11 cellular contexts compared by ENCODE assay signal in genomic region chr1:17233675-17234074, GRCh38. TPM values are rescaled to one million over a fixed set of nuclear protein-coding genes. Genes with fewer than 3 reads are reported as not detected.
DNase-seq lines count a peak whose midpoint lies in the region; ATAC-seq and TF ChIP-seq lines count a peak whose summit lies in the region.
"Had no signal": no experiment of that assay in that cellular context is flagged by ENCODE, and none has a peak within 500 bp of the region (broad histone marks: within the 10 kb centered on the region; RNA-seq: fewer than 3 reads in every experiment).

No MANE protein-coding gene starts in this region.

- TF ChIP-seq CTCF in fibroblast of pulmonary artery (IDR thresholded peaks at IDR 0.05; ENCODE audit: low read length, missing control alignments) (no peak), psoas muscle (IDR thresholded peaks at IDR 0.05) (no peak), GM13976 (IDR thresholded peaks at IDR 0.05; ENCODE audit: borderline replicate concordance, control extremely low read depth, extremely low read depth, insufficient read depth, missing control alignments) (no peak)

- H3K27ac ChIP-seq in psoas muscle, result peak overlapping the region; percentile 19
- H3K27ac ChIP-seq: suprapubic skin had no signal

- 10 to 22% (median 18%) methylated on average over 6 of the region's 6 CpGs for WGBS in psoas muscle, 3 donors

- intact Hi-C loops in psoas muscle (cut with DNase I), result loop anchor here in 1 of 2 donors (10.0 kb wide), 1 partner anchor 279 kb away; no protein-coding TSS in a partner anchor

- H3K4me1 ChIP-seq in psoas muscle, result peaks cover 3% of the 10 kb centered on the region

- peak; percentile 97 for DNase-seq in ELR (ENCODE audit: low read depth)
- peak; percentile 71 for DNase-seq in SK-MEL-5 (ENCODE audit: low read depth, low spot score)
- peak; percentile 78 for DNase-seq in fibroblast of pulmonary artery (ENCODE audit: low read depth)
- peak; percentile 65 to 89 for DNase-seq in psoas muscle
- no peak for DNase-seq in activated CD4-positive, alpha-beta T cell treated with anti-CD3 and anti-CD28 coated beads, Interleukin-2, amount 50 U/mL, for 48 hours
- no peak for DNase-seq in stimulated activated naive CD4-positive, alpha-beta T cell treated with Interleukin-2 at 50 U/mL for 16 hours (lab: John Stamatoyannopoulos, UW)
- no peak for DNase-seq in GM13976 (ENCODE audit: low spot score)
- DNase-seq: activated CD4-positive, alpha-beta T cell treated with anti-CD3 and anti-CD28 coated beads, Interleukin-2, amount 50 U/mL, for 1 hour had no signal

- H3K9me3 ChIP-seq in psoas muscle, result no peaks in the 10 kb centered on the region
- H3K9me3 ChIP-seq: suprapubic skin had no signal

- H3K36me3 ChIP-seq in psoas muscle (ENCODE audit: insufficient read depth in 1 of 2, low read depth in 1 of 2), result no peaks in the 10 kb centered on the region
- H3K36me3 ChIP-seq: suprapubic skin had no signal

- no peaks in the 10 kb centered on the region for H3K27me3 ChIP-seq in psoas muscle (ENCODE audit: insufficient read depth in 3 of 3, low read length in 2 of 3)
- H3K27me3 ChIP-seq: suprapubic skin had no signal

- H3K4me3 ChIP-seq in fibroblast of pulmonary artery (replicated peaks; ENCODE audit: low read depth, low read length) (no peak overlapping the region), psoas muscle (no peak overlapping the region)
- H3K4me3 ChIP-seq: suprapubic skin had no signal

- ATAC-seq in psoas muscle (peak; percentile 92 to 97 (median 96)), HG03097 (IDR thresholded peaks at IDR 0.05; ENCODE audit: low FRiP score, unreplicated experiment) (no peak)

- in situ Hi-C loops in SK-MEL-5 (cut with HindIII; ENCODE audit: low pct_unique_long_range_greater_than_20kb, low sequenced_read_pairs) (no loop called here), GM13976 (cut with MboI; ENCODE audit: low sequenced_read_pairs, unreplicated experiment) (loop anchor here (5.0 kb wide), 1 partner anchor 106 kb away; no protein-coding TSS in a partner anchor)

RNA-seq across cellular contexts. Expression of gene PADI3, which starts 15.2 kb away (rescaled TPM):
- 0.19 and 0.21 TPM in 2 replicates for total RNA-seq in SK-MEL-5 (2014; rRNA removed; shearing (Covaris generic))
- 0.26 and 0.37 TPM in 2 replicates for polyA plus RNA-seq in SK-MEL-5 (2015; cell fraction: cytosol; rRNA removed)
- 0.12 and 0.51 TPM in 2 replicates for polyA plus RNA-seq in SK-MEL-5 (2015; cell fraction: nucleus; rRNA removed)
- total RNA-seq in psoas muscle, result under 1 TPM in 1 of 4 donors, not detected in 3; 0.09 TPM
- polyA plus RNA-seq in psoas muscle, result under 1 TPM in 2 of 3 donors, not detected in 1; 0.01 to 0.04 TPM
- total RNA-seq: mesenteric fat pad had no signal

RNA-seq across cellular contexts. Expression of gene PADI1, which starts 28.7 kb away (rescaled TPM):
- total RNA-seq in SK-MEL-5 (2014; rRNA removed; shearing (Covaris generic)), result 0.35 TPM in 1 of 2 replicates, not detected in the other
- polyA plus RNA-seq in SK-MEL-5 (2015; cell fraction: cytosol; rRNA removed), result 0.08 TPM in 1 of 2 replicates, not detected in the other
- polyA plus RNA-seq in SK-MEL-5 (2015; cell fraction: nucleus; rRNA removed), result 0.66 and 1.2 TPM in 2 replicates
- total RNA-seq in psoas muscle, result not detected
- polyA plus RNA-seq in psoas muscle, result not detected
- total RNA-seq: mesenteric fat pad had no signal

Comparison
In these comparisons a context has a peak if more than half of its experiments do, and no peak if none do; other contexts are left out.
1. DNase-seq: peak in ELR (single experiment), SK-MEL-5 (single experiment), fibroblast of pulmonary artery (single experiment) and psoas muscle (2 of 2); none in activated CD4-positive, alpha-beta T cell treated with anti-CD3 and anti-CD28 coated beads, Interleukin-2, amount 50 U/mL, for 48 hours (0 of 2), stimulated activated naive CD4-positive, alpha-beta T cell treated with Interleukin-2 at 50 U/mL for 16 hours (single experiment) and GM13976 (single experiment).